ENCODE assay signal across 10 cellular contexts in the genomic region with DNA sequence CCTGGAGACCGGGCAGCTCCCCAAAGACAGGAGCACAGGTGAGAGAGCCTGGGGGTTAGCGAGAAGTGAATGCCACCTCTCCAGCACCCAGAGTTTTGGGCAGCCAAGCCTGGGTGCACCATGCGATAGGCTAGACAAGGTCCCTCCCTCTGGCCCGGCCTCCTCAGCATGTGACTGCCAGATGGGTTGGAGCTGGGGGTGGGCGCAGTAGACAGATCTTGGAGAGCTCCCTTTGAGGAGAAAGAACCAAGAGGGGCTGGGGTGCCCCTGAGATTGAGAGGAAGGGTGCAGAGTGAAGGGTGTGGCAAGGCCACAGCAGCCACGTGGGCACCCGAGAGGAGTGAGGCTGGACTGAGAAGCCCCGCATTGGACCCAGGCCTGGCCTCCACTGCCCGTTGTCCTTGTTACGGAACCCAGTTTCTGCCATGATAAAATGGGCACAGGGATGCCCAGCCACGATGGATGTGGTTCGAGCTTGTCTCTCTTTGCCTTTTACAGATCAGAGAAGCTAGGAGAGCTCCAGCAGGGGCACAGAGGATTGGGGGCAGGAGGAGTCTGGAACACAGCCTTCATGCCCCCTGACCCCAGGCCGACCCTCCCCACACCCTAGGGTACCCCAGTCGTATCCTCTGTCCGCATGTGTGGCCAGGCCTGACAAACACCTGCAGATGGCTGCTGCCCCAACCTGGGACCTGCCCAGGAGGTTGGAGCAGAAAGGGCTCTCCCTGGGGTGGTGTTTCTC. TPM values are rescaled to one million over a fixed set of nuclear protein-coding genes. Genes with fewer than 3 reads are reported as not detected.
A peak's percentile ranks its signal among the peaks of the same experiment; 100 is the strongest.
DNase-seq lines count a peak whose midpoint lies in the region; ATAC-seq, FAIRE-seq and TF ChIP-seq lines count a peak whose summit lies in the region.
"Had no signal": no experiment of that assay in that cellular context is flagged by ENCODE, and none has a peak within 500 bp of the region (broad histone marks: within the 10 kb centered on the region; RNA-seq: fewer than 3 reads in every experiment).

No MANE protein-coding gene starts in this region.

- peaks cover 17% of the 10 kb centered on the region for H4K20me1 ChIP-seq in keratinocyte (ENCODE audit: control insufficient read depth, extremely low read depth, insufficient read depth, low read length)

- H3K4me1 ChIP-seq in keratinocyte (ENCODE audit: control insufficient read depth, extremely low read depth, insufficient read depth, low read length) (peaks cover 17% of the 10 kb centered on the region), subcutaneous abdominal adipose tissue (ENCODE audit: control insufficient read depth in 5 of 5, insufficient read depth in 5 of 5, low read length in 5 of 5) (peaks cover 3 to 43% (median 33%) of the 10 kb centered on the region in 5 donors)

- H3K9me3 ChIP-seq in keratinocyte (ENCODE audit: control insufficient read depth, low read depth, low read length): no peaks in the 10 kb centered on the region
- no peaks in the 10 kb centered on the region for H3K9me3 ChIP-seq in subcutaneous abdominal adipose tissue (ENCODE audit: control insufficient read depth in 5 of 5, low read length in 5 of 5)

- H3K9me3 Mint-ChIP-seq in activated T-cell treated with anti-CD3 and anti-CD28 coated beads, Interleukin-2, amount 50 U/mL, for 24 hours: no peaks in the 10 kb centered on the region
- no peaks in the 10 kb centered on the region for H3K9me3 Mint-ChIP-seq in activated T-helper 1 cell treated with anti-CD3 and anti-CD28 coated beads, Interleukin-12 subunit alpha, Interleukin-12 subunit beta, Interleukin-2, Interleukin-4 antibody, amounts not matched to agents 30 ng/mL and 10 ng/mL and 1 ng/mL, durations not matched to agents 14 hours and 24 hours and 36 hours

- H3K4me1 Mint-ChIP-seq in activated T-cell treated with anti-CD3 and anti-CD28 coated beads, Interleukin-2, amount 50 U/mL, for 24 hours (ENCODE audit: low read depth): peaks cover 34% of the 10 kb centered on the region
- peaks cover 29% of the 10 kb centered on the region for H3K4me1 Mint-ChIP-seq in activated T-helper 1 cell treated with anti-CD3 and anti-CD28 coated beads, Interleukin-12 subunit alpha, Interleukin-12 subunit beta, Interleukin-2, Interleukin-4 antibody, amounts not matched to agents 30 ng/mL and 10 ng/mL and 1 ng/mL, durations not matched to agents 14 hours and 24 hours and 36 hours (ENCODE audit: low read depth)

- peak overlapping the region; percentile 70 to 83 (median 82) for H3K4me3 ChIP-seq in keratinocyte (ENCODE audit: control insufficient read depth in 2 of 3, extremely low read depth in 1 of 3, insufficient read depth in 2 of 3, low read depth in 1 of 3, low read length in 3 of 3)
- H3K4me3 ChIP-seq in subcutaneous abdominal adipose tissue (ENCODE audit: low read depth in 1 of 5, low read length in 5 of 5): peak overlapping the region; percentile 50 to 92 (median 84)

- peak overlapping the region; percentile 86 for H3K4me3 Mint-ChIP-seq in activated T-cell treated with anti-CD3 and anti-CD28 coated beads, Interleukin-2, amount 50 U/mL, for 24 hours
- H3K4me3 Mint-ChIP-seq in activated T-helper 1 cell treated with anti-CD3 and anti-CD28 coated beads, Interleukin-12 subunit alpha, Interleukin-12 subunit beta, Interleukin-2, Interleukin-4 antibody, amounts not matched to agents 30 ng/mL and 10 ng/mL and 1 ng/mL, durations not matched to agents 14 hours and 24 hours and 36 hours: peak overlapping the region; percentile 84

- H3K27me3 Mint-ChIP-seq in activated T-cell treated with anti-CD3 and anti-CD28 coated beads, Interleukin-2, amount 50 U/mL, for 24 hours: peaks cover 3% of the 10 kb centered on the region
- peaks cover 6% of the 10 kb centered on the region for H3K27me3 Mint-ChIP-seq in activated T-helper 1 cell treated with anti-CD3 and anti-CD28 coated beads, Interleukin-12 subunit alpha, Interleukin-12 subunit beta, Interleukin-2, Interleukin-4 antibody, amounts not matched to agents 30 ng/mL and 10 ng/mL and 1 ng/mL, durations not matched to agents 14 hours and 24 hours and 36 hours (ENCODE audit: insufficient read depth)

- intact Hi-C loops in activated T-helper 1 cell treated with anti-CD3 and anti-CD28 coated beads, Interleukin-12 subunit alpha, Interleukin-12 subunit beta, Interleukin-2, Interleukin-4 antibody, amounts not matched to agents 30 ng/mL and 10 ng/mL and 1 ng/mL, durations not matched to agents 14 hours and 24 hours and 36 hours (cut with micrococcal nuclease): loop anchor here (5.0 kb wide), 2 partner anchors 245 to 760 kb away; a partner anchor contains a TSS

- no peak for DNase-seq in activated T-cell treated with anti-CD3 and anti-CD28 coated beads, Interleukin-2, amount 50 U/mL, for 24 hours
- DNase-seq in activated T-cell treated with anti-CD3 and anti-CD28 coated beads, Interleukin-2, amount 50 U/mL, for 48 hours: no peak
- no peak for DNase-seq in activated T-helper 1 cell treated with anti-CD3 and anti-CD28 coated beads, Interleukin-12 subunit alpha, Interleukin-12 subunit beta, Interleukin-2, Interleukin-4 antibody, amounts not matched to agents 30 ng/mL and 10 ng/mL and 1 ng/mL, durations not matched to agents 14 hours and 24 hours and 36 hours (ENCODE audit: low spot score)
- DNase-seq in keratinocyte (ENCODE audit: low read depth, low spot score) (no peak), ecto neural progenitor cell (ENCODE audit: low spot score) (no peak), dermis blood vessel endothelial cell (no peak)

- H2AFZ ChIP-seq in keratinocyte (ENCODE audit: control insufficient read depth, low read length): no peak overlapping the region

- peak overlapping the region; percentile 99 for H3K9ac ChIP-seq in keratinocyte (ENCODE audit: control insufficient read depth, extremely low read depth, insufficient read depth, low read length)
- H3K9ac ChIP-seq in subcutaneous abdominal adipose tissue (ENCODE audit: low read length in 5 of 5): peak overlapping the region in 2 of 5 donors; percentile 80 to 89

- H3K4me2 ChIP-seq in keratinocyte (ENCODE audit: control insufficient read depth, extremely low read depth, insufficient read depth, low read depth, low read length): peak overlapping the region; percentile 84

- peak overlapping the region; percentile 94 for H3K27ac Mint-ChIP-seq in activated T-cell treated with anti-CD3 and anti-CD28 coated beads, Interleukin-2, amount 50 U/mL, for 24 hours
- H3K27ac Mint-ChIP-seq in activated T-helper 1 cell treated with anti-CD3 and anti-CD28 coated beads, Interleukin-12 subunit alpha, Interleukin-12 subunit beta, Interleukin-2, Interleukin-4 antibody, amounts not matched to agents 30 ng/mL and 10 ng/mL and 1 ng/mL, durations not matched to agents 14 hours and 24 hours and 36 hours: peak overlapping the region; percentile 69

- no peak for TF ChIP-seq CTCF in keratinocyte (optimal IDR thresholded peaks at IDR 0.05 in 1 of 3, IDR thresholded peaks at IDR 0.05 in 1 of 3, conservative IDR thresholded peaks at IDR 0.05 in 1 of 3; ENCODE audit: extremely low read depth in 1 of 3, insufficient read depth in 2 of 3, low read length in 3 of 3)

- H3K27me3 ChIP-seq in keratinocyte (ENCODE audit: control insufficient read depth, extremely low read depth, insufficient read depth, low read length): peaks cover 13% of the 10 kb centered on the region
- peaks cover 0 to 15% (median 3%) of the 10 kb centered on the region in 5 donors for H3K27me3 ChIP-seq in subcutaneous abdominal adipose tissue (ENCODE audit: control insufficient read depth in 5 of 5, insufficient read depth in 4 of 5, low read length in 5 of 5)

- H3K36me3 ChIP-seq in keratinocyte (ENCODE audit: control insufficient read depth in 2 of 2, extremely low read depth in 1 of 2, insufficient read depth in 2 of 2, low read length in 2 of 2): peaks cover 8 to 17% of the 10 kb centered on the region in 2 experiments
- H3K36me3 ChIP-seq in subcutaneous abdominal adipose tissue (ENCODE audit: control insufficient read depth in 5 of 5, insufficient read depth in 5 of 5, low read length in 5 of 5): peaks cover 0 to 8% (median 4%) of the 10 kb centered on the region in 5 donors

- no peak for FAIRE-seq in keratinocyte (lab: Jason Lieb, UNC)

- dilution Hi-C loops in keratinocyte (cut with MboI; ENCODE audit: extremely low pct_ligation_motif_present, low sequenced_read_pairs): no loop called here

- peak overlapping the region; percentile 98 for H3K27ac ChIP-seq in keratinocyte (ENCODE audit: control insufficient read depth, insufficient read depth, low read length)
- H3K27ac ChIP-seq in subcutaneous abdominal adipose tissue (ENCODE audit: low read depth, low read length): no peak overlapping the region

- peaks cover 9% of the 10 kb centered on the region for H3K79me2 ChIP-seq in keratinocyte (ENCODE audit: control insufficient read depth, insufficient read depth, low read length)

- no peaks in the 10 kb centered on the region for H3K9me1 ChIP-seq in keratinocyte (ENCODE audit: control insufficient read depth, extremely low read depth, insufficient read depth, low read length)

- no peak for ATAC-seq in HG03520 (IDR thresholded peaks at IDR 0.05; ENCODE audit: unreplicated experiment)

- H3K36me3 Mint-ChIP-seq in activated T-cell treated with anti-CD3 and anti-CD28 coated beads, Interleukin-2, amount 50 U/mL, for 24 hours (ENCODE audit: low read depth): peaks cover 18% of the 10 kb centered on the region
- H3K36me3 Mint-ChIP-seq in activated T-helper 1 cell treated with anti-CD3 and anti-CD28 coated beads, Interleukin-12 subunit alpha, Interleukin-12 subunit beta, Interleukin-2, Interleukin-4 antibody, amounts not matched to agents 30 ng/mL and 10 ng/mL and 1 ng/mL, durations not matched to agents 14 hours and 24 hours and 36 hours (ENCODE audit: low read depth): no peaks in the 10 kb centered on the region

RNA-seq across cellular contexts. Expression of a gene that starts 1.3 kb away (rescaled TPM):
- 37.2 and 39.0 TPM in 2 replicates for total RNA-seq in activated T-helper 1 cell treated with anti-CD3 and anti-CD28 coated beads, Interleukin-12 subunit alpha, Interleukin-12 subunit beta, Interleukin-2, Interleukin-4 antibody, amounts not matched to agents 30 ng/mL and 10 ng/mL and 1 ng/mL, durations not matched to agents 14 hours and 24 hours and 36 hours
- polyA plus RNA-seq in keratinocyte: 85.5 to 118 TPM (median 99.9 TPM) in 3 replicates
- polyA plus RNA-seq in keratinocyte (2011; ENCODE audit: low read depth): 15.9 TPM
- polyA plus RNA-seq in keratinocyte (2011; cell fraction: cytosol; rRNA removed): 43.4 and 91.6 TPM in 2 replicates
- polyA plus RNA-seq in keratinocyte (2011; cell fraction: nucleus; rRNA removed): 27.5 and 27.9 TPM in 2 replicates
- polyA plus RNA-seq in keratinocyte (2012; ENCODE audit: low replicate concordance): 90.9 and 95.4 TPM in 2 replicates
- 22.6 to 63.5 TPM (median 35.3 TPM) in 3 replicates for polyA minus RNA-seq in keratinocyte
- polyA minus RNA-seq in keratinocyte (2011; cell fraction: cytosol; rRNA and poly(A)+ RNA removed): 51.6 TPM
- 11.2 and 12.1 TPM in 2 replicates for polyA minus RNA-seq in keratinocyte (2011; cell fraction: nucleus; rRNA and poly(A)+ RNA removed)
- 47.9 and 98.5 TPM in 2 replicates for total RNA-seq in dermis blood vessel endothelial cell

RNA-seq across cellular contexts. Expression of a gene that starts 3.6 kb away (rescaled TPM):
- 0.52 TPM in 1 of 2 replicates, not detected in the other for total RNA-seq in activated T-helper 1 cell treated with anti-CD3 and anti-CD28 coated beads, Interleukin-12 subunit alpha, Interleukin-12 subunit beta, Interleukin-2, Interleukin-4 antibody, amounts not matched to agents 30 ng/mL and 10 ng/mL and 1 ng/mL, durations not matched to agents 14 hours and 24 hours and 36 hours
- 0.03 to 0.08 TPM (median 0.06 TPM) in 3 replicates for polyA plus RNA-seq in keratinocyte
- polyA plus RNA-seq in keratinocyte (2011; ENCODE audit: low read depth): 0.52 TPM
- polyA plus RNA-seq in keratinocyte (2011; cell fraction: cytosol; rRNA removed): 0.12 TPM in 1 of 2 replicates, not detected in the other
- 0.80 and 0.96 TPM in 2 replicates for polyA plus RNA-seq in keratinocyte (2011; cell fraction: nucleus; rRNA removed)
- 0.17 and 0.38 TPM in 2 replicates for polyA plus RNA-seq in keratinocyte (2012; ENCODE audit: low replicate concordance)
- polyA minus RNA-seq in keratinocyte: 0.10 TPM in 1 of 3 replicates, not detected in the others
- polyA minus RNA-seq in keratinocyte (2011; cell fraction: cytosol; rRNA and poly(A)+ RNA removed): not detected
- not detected in 2 replicates for polyA minus RNA-seq in keratinocyte (2011; cell fraction: nucleus; rRNA and poly(A)+ RNA removed)
- 0.37 and 1.0 TPM in 2 replicates for total RNA-seq in dermis blood vessel endothelial cell

RNA-seq across cellular contexts. Expression of a gene that starts 15.3 kb away (rescaled TPM):
- 109 and 114 TPM in 2 replicates for total RNA-seq in activated T-helper 1 cell treated with anti-CD3 and anti-CD28 coated beads, Interleukin-12 subunit alpha, Interleukin-12 subunit beta, Interleukin-2, Interleukin-4 antibody, amounts not matched to agents 30 ng/mL and 10 ng/mL and 1 ng/mL, durations not matched to agents 14 hours and 24 hours and 36 hours
- polyA plus RNA-seq in keratinocyte: 46.3 to 51.1 TPM (median 51.0 TPM) in 3 replicates
- 29.8 TPM for polyA plus RNA-seq in keratinocyte (2011; ENCODE audit: low read depth)
- polyA plus RNA-seq in keratinocyte (2011; cell fraction: cytosol; rRNA removed): 32.9 and 36.4 TPM in 2 replicates
- 39.7 and 50.3 TPM in 2 replicates for polyA plus RNA-seq in keratinocyte (2011; cell fraction: nucleus; rRNA removed)
- polyA plus RNA-seq in keratinocyte (2012; ENCODE audit: low replicate concordance): 42.7 and 75.1 TPM in 2 replicates
- 56.1 to 73.9 TPM (median 56.6 TPM) in 3 replicates for polyA minus RNA-seq in keratinocyte
- 76.0 TPM for polyA minus RNA-seq in keratinocyte (2011; cell fraction: cytosol; rRNA and poly(A)+ RNA removed)
- polyA minus RNA-seq in keratinocyte (2011; cell fraction: nucleus; rRNA and poly(A)+ RNA removed): 30.9 and 37.5 TPM in 2 replicates
- total RNA-seq in dermis blood vessel endothelial cell: 69.1 and 95.8 TPM in 2 replicates

RNA-seq across cellular contexts. Expression of a gene that starts 28.2 kb away (rescaled TPM):
- total RNA-seq in activated T-helper 1 cell treated with anti-CD3 and anti-CD28 coated beads, Interleukin-12 subunit alpha, Interleukin-12 subunit beta, Interleukin-2, Interleukin-4 antibody, amounts not matched to agents 30 ng/mL and 10 ng/mL and 1 ng/mL, durations not matched to agents 14 hours and 24 hours and 36 hours: not detected in 2 replicates
- polyA plus RNA-seq in keratinocyte: not detected in 3 replicates
- not detected for polyA plus RNA-seq in keratinocyte (2011; ENCODE audit: low read depth)
- not detected in 2 replicates for polyA plus RNA-seq in keratinocyte (2011; cell fraction: cytosol; rRNA removed)
- polyA plus RNA-seq in keratinocyte (2011; cell fraction: nucleus; rRNA removed): not detected in 2 replicates
- polyA plus RNA-seq in keratinocyte (2012; ENCODE audit: low replicate concordance): not detected in 2 replicates
- not detected in 3 replicates for polyA minus RNA-seq in keratinocyte
- polyA minus RNA-seq in keratinocyte (2011; cell fraction: cytosol; rRNA and poly(A)+ RNA removed): not detected
- polyA minus RNA-seq in keratinocyte (2011; cell fraction: nucleus; rRNA and poly(A)+ RNA removed): not detected in 2 replicates
- 0.05 TPM in 1 of 2 replicates, not detected in the other for total RNA-seq in dermis blood vessel endothelial cell
- total RNA-seq: LHCN-M2 had no signal

RNA-seq across cellular contexts. Expression of a gene that starts 34.4 kb away (rescaled TPM):
- total RNA-seq in activated T-helper 1 cell treated with anti-CD3 and anti-CD28 coated beads, Interleukin-12 subunit alpha, Interleukin-12 subunit beta, Interleukin-2, Interleukin-4 antibody, amounts not matched to agents 30 ng/mL and 10 ng/mL and 1 ng/mL, durations not matched to agents 14 hours and 24 hours and 36 hours: not detected in 2 replicates
- polyA plus RNA-seq in keratinocyte: not detected in 3 replicates
- not detected for polyA plus RNA-seq in keratinocyte (2011; ENCODE audit: low read depth)
- not detected in 2 replicates for polyA plus RNA-seq in keratinocyte (2011; cell fraction: cytosol; rRNA removed)
- not detected in 2 replicates for polyA plus RNA-seq in keratinocyte (2011; cell fraction: nucleus; rRNA removed)
- polyA plus RNA-seq in keratinocyte (2012; ENCODE audit: low replicate concordance): not detected in 2 replicates
- polyA minus RNA-seq in keratinocyte: not detected in 3 replicates
- polyA minus RNA-seq in keratinocyte (2011; cell fraction: cytosol; rRNA and poly(A)+ RNA removed): not detected
- not detected in 2 replicates for polyA minus RNA-seq in keratinocyte (2011; cell fraction: nucleus; rRNA and poly(A)+ RNA removed)
- total RNA-seq in dermis blood vessel endothelial cell: not detected in 2 replicates
- total RNA-seq: glomerular endothelial cell, LHCN-M2 had no signal
